In the genomic region with DNA sequence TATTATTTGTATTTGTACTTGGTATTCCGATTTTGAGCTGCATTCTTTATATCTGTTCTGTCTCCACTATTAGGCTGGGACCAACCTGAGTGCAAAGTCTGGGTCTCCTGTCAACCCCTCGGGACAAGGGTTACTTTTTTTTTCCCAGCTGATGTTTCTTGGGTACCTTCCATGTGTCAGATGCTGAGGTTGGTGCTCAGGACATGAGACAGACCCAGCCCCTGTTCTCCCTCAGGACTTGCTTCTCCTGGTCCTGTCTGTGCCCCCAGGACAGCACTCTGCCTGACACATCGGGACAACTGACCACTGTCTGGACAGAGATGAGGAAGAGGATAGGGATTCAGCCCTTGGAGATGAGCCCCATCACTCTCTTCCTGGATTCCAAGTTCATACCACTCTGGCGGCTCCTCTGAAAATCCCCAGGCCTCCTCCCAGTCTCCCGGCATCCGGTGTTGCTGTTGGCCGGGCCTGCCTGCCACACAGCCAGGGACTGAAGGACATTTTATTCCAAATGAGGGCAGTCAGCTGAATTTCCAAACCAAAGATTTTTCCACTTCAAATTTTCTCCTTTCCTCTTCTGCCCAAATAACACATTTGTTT, we compare ENCODE assay signal across 19 cellular contexts. TPM values are rescaled to one million over a fixed set of nuclear protein-coding genes. Genes with fewer than 3 reads are reported as not detected.
DNase-seq lines count a peak whose midpoint lies in the region; ATAC-seq, FAIRE-seq and TF ChIP-seq lines count a peak whose summit lies in the region.
"Had no signal": no experiment of that assay in that cellular context is flagged by ENCODE, and none has a peak within 500 bp of the region (broad histone marks: within the 10 kb centered on the region; RNA-seq: fewer than 3 reads in every experiment).

No MANE protein-coding gene starts in this region.

- CTCF ChIA-PET in activated naive CD4-positive, alpha-beta T cell treated with anti-CD3 and anti-CD28 coated beads, Interleukin-2, amount 10 ng/mL, durations not matched to agents 7 days and 5 days (lab: Charles Lee), result no interaction called here

- H3K27me3 ChIP-seq in testis (no peaks in the 10 kb centered on the region), GM23338 (ENCODE audit: insufficient read depth) (no peaks in the 10 kb centered on the region)
- H3K27me3 ChIP-seq: BE2C had no signal

- peak; percentile 7 for DNase-seq in RPMI7951 (ENCODE audit: low read depth)
- peak; percentile 49 for DNase-seq in fibroblast of the aortic adventitia (ENCODE audit: low read depth)
- DNase-seq in testis, result peak; percentile 58
- no peak for DNase-seq in urothelium cell line (ENCODE audit: low spot score)
- no peak for DNase-seq in mesenteric fat pad (ENCODE audit: low spot score)
- no peak for DNase-seq in activated naive CD4-positive, alpha-beta T cell treated with anti-CD3 and anti-CD28 coated beads, Interleukin-2, amount 10 ng/mL, durations not matched to agents 7 days and 5 days
- DNase-seq in GM23338 (ENCODE audit: low spot score), result no peak
- DNase-seq: activated CD4-positive, alpha-beta T cell treated with anti-CD3 and anti-CD28 coated beads, Interleukin-2, amount 50 U/mL, for 48 hours; activated effector memory CD4-positive, alpha-beta T cell treated with Interleukin-2 at 50 U/mL for 16 hours; BE2C; DMS79; GOT3; NCI-H1092; NCI-H510A treated with DMSO at 0.1 percent for 48 hours had no signal

- H3K27ac ChIP-seq in mesodermal cell (ENCODE audit: low read depth, low read length, severe bottlenecking), result peak overlapping the region; percentile 57
- H3K27ac ChIP-seq in testis, result peak overlapping the region; percentile 76 to 85
- no peak overlapping the region for H3K27ac ChIP-seq in GM23338 (ENCODE audit: low read depth)
- H3K27ac ChIP-seq: RWPE1 had no signal

- H3K4me3 Mint-ChIP-seq in activated naive CD4-positive, alpha-beta T cell treated with anti-CD3 and anti-CD28 coated beads, Interleukin-2, amount 10 ng/mL, durations not matched to agents 7 days and 5 days, result no peak overlapping the region
- H3K4me3 Mint-ChIP-seq in GM23338, result no peak overlapping the region

- intact Hi-C loops in testis (cut with DNase I; ENCODE audit: low total_unique reads), result no loop called here

- no peak overlapping the region for H3K4me3 ChIP-seq in fibroblast of the aortic adventitia (ENCODE audit: low read depth, low read length)
- H3K4me3 ChIP-seq in mesodermal cell (ENCODE audit: extremely low read depth, insufficient read depth, low read length, poor library complexity, severe bottlenecking), result no peak overlapping the region
- H3K4me3 ChIP-seq in testis, result no peak overlapping the region
- no peak overlapping the region for H3K4me3 ChIP-seq in GM23338

- no peaks in the 10 kb centered on the region for H3K9me2 ChIP-seq in GM23338 (ENCODE audit: insufficient read depth)

- no peak for ATAC-seq in GM23338

- no peak for TF ChIP-seq POLR2A in testis (IDR thresholded peaks at IDR 0.05)

- WGBS in mesodermal cell (ENCODE audit: insufficient coverage in 2 of 2), 2 experiments, result 79 to 95% methylated on average over 5 to 7 of the region's 7 CpGs
- WGBS in testis, 2 donors, result 51 to 56% methylated on average over 6 to 7 of the region's 7 CpGs

- H3K36me3 Mint-ChIP-seq in activated naive CD4-positive, alpha-beta T cell treated with anti-CD3 and anti-CD28 coated beads, Interleukin-2, amount 10 ng/mL, durations not matched to agents 7 days and 5 days, result no peaks in the 10 kb centered on the region
- peaks cover 9% of the 10 kb centered on the region for H3K36me3 Mint-ChIP-seq in GM23338 (ENCODE audit: low read depth)

- H3K9me3 ChIP-seq in mesodermal cell (ENCODE audit: control insufficient read depth, low read length) (no peaks in the 10 kb centered on the region), testis (no peaks in the 10 kb centered on the region)
- H3K9me3 ChIP-seq: BE2C had no signal

- no peaks in the 10 kb centered on the region for H4K20me1 ChIP-seq in GM23338 (replicated peaks; ENCODE audit: insufficient read depth)

- no peaks in the 10 kb centered on the region for H3K36me3 ChIP-seq in mesodermal cell (ENCODE audit: control insufficient read depth, insufficient read depth, low read length)
- H3K36me3 ChIP-seq in testis (ENCODE audit: low read depth, missing control alignments), result no peaks in the 10 kb centered on the region
- H3K36me3 ChIP-seq in GM23338 (ENCODE audit: insufficient read depth), result no peaks in the 10 kb centered on the region
- H3K36me3 ChIP-seq: BE2C had no signal

- H3K27me3 Mint-ChIP-seq in activated naive CD4-positive, alpha-beta T cell treated with anti-CD3 and anti-CD28 coated beads, Interleukin-2, amount 10 ng/mL, durations not matched to agents 7 days and 5 days, result peaks cover 70% of the 10 kb centered on the region
- peaks cover 2% of the 10 kb centered on the region for H3K27me3 Mint-ChIP-seq in GM23338 (ENCODE audit: insufficient read depth, low read depth, poor library complexity)

- H3K9me3 Mint-ChIP-seq in activated naive CD4-positive, alpha-beta T cell treated with anti-CD3 and anti-CD28 coated beads, Interleukin-2, amount 10 ng/mL, durations not matched to agents 7 days and 5 days, result no peaks in the 10 kb centered on the region
- peaks cover 16% of the 10 kb centered on the region for H3K9me3 Mint-ChIP-seq in GM23338

- H3K4me1 ChIP-seq in mesodermal cell (ENCODE audit: control insufficient read depth, insufficient read depth, low read length, poor library complexity, severe bottlenecking) (peaks cover 34% of the 10 kb centered on the region), testis (peaks cover 44% of the 10 kb centered on the region), GM23338 (ENCODE audit: insufficient read depth) (peaks cover 8% of the 10 kb centered on the region)

- H3F3A ChIP-seq in GM23338 (replicated peaks; ENCODE audit: low read depth), result no peaks in the 10 kb centered on the region

- no peak overlapping the region for H3K27ac Mint-ChIP-seq in activated naive CD4-positive, alpha-beta T cell treated with anti-CD3 and anti-CD28 coated beads, Interleukin-2, amount 10 ng/mL, durations not matched to agents 7 days and 5 days
- H3K27ac Mint-ChIP-seq in GM23338, result no peak overlapping the region

- FAIRE-seq in urothelium cell line (lab: Jason Lieb, UNC), result no peak
- FAIRE-seq: GM12892, keratinocyte had no signal

- H3K4me1 Mint-ChIP-seq in activated naive CD4-positive, alpha-beta T cell treated with anti-CD3 and anti-CD28 coated beads, Interleukin-2, amount 10 ng/mL, durations not matched to agents 7 days and 5 days, result no peaks in the 10 kb centered on the region
- peaks cover 12% of the 10 kb centered on the region for H3K4me1 Mint-ChIP-seq in GM23338

- H3K79me2 ChIP-seq in GM23338 (replicated peaks; ENCODE audit: insufficient read depth), result no peaks in the 10 kb centered on the region

- no peak for TF ChIP-seq CTCF in fibroblast of the aortic adventitia (IDR thresholded peaks at IDR 0.05; ENCODE audit: insufficient read depth, low read length)
- no peak for TF ChIP-seq CTCF in testis (IDR thresholded peaks at IDR 0.05)
- TF ChIP-seq CTCF in GM23338 (conservative IDR thresholded peaks at IDR 0.05; ENCODE audit: low read depth in 2 of 2), result no peak

- H2AFZ ChIP-seq in GM23338, result no peak overlapping the region

- H3K4me2 ChIP-seq in GM23338, result no peak overlapping the region

TF ChIP-seq in GM23338, 12 proteins besides CTCF, POLR2A, EP300 and RAD21 (continues in another document):
- TF ChIP-seq EZH2phosphoT487 (IDR thresholded peaks at IDR 0.05; ENCODE audit: unreplicated experiment) (no peak), JUNB (IDR thresholded peaks at IDR 0.05; ENCODE audit: unreplicated experiment) (no peak), EZH2 (IDR thresholded peaks at IDR 0.05; ENCODE audit: low read depth, unreplicated experiment) (no peak), POLR2AphosphoS5 (IDR thresholded peaks at IDR 0.05; ENCODE audit: low read depth) (no peak), CREB1 (CRISPR knock-in tag; IDR thresholded peaks at IDR 0.05; ENCODE audit: low read depth) (no peak), ZNF331 (CRISPR knock-in tag; IDR thresholded peaks at IDR 0.05; ENCODE audit: low read depth) (no peak), REST (IDR thresholded peaks at IDR 0.05; ENCODE audit: unreplicated experiment) (no peak), STAT1 (IDR thresholded peaks at IDR 0.05; ENCODE audit: unreplicated experiment) (no peak)

RNA-seq across cellular contexts. Expression of gene FMOD, which starts 55.6 kb away (rescaled TPM):
- total RNA-seq in RPMI7951 (2014; rRNA removed; shearing (Covaris generic)), result not detected in 2 replicates
- total RNA-seq in fibroblast of the aortic adventitia (ENCODE audit: low replicate concordance) (6.6 and 9.1 TPM in 2 replicates), testis (1 to 10 TPM; 5.2 to 9.5 TPM), mesenteric fat pad (95.2 TPM)
- 16.6 TPM for polyA plus RNA-seq in mesodermal cell (2013, experiment 1 of 2)
- 18.2 TPM for polyA plus RNA-seq in mesodermal cell (2013, experiment 2 of 2)
- polyA plus RNA-seq in testis (ENCODE audit: insufficient read depth, low read depth, low replicate concordance) (26.4 TPM), GM23338 (2016; fragmentation: Nextera tagmentation; extraction: Ambion mirVana) (0.27 TPM in 1 of 2 replicates, not detected in the other)
- 0.31 and 1.3 TPM in 2 replicates for total RNA-seq in GM23338 (2014; rRNA removed; shearing (Covaris generic))
- total RNA-seq: HT1080 had no signal

Comparison
In these comparisons a context has a peak if more than half of its experiments do, and no peak if none do; other contexts are left out.
1. DNase-seq: peak in RPMI7951 (single experiment), fibroblast of the aortic adventitia (single experiment) and testis (single experiment); none in urothelium cell line (single experiment), mesenteric fat pad (single experiment), activated naive CD4-positive, alpha-beta T cell treated with anti-CD3 and anti-CD28 coated beads, Interleukin-2, amount 10 ng/mL, durations not matched to agents 7 days and 5 days (single experiment) and GM23338 (single experiment).